1 cellular context compared by ENCODE assay signal in the genomic region with DNA sequence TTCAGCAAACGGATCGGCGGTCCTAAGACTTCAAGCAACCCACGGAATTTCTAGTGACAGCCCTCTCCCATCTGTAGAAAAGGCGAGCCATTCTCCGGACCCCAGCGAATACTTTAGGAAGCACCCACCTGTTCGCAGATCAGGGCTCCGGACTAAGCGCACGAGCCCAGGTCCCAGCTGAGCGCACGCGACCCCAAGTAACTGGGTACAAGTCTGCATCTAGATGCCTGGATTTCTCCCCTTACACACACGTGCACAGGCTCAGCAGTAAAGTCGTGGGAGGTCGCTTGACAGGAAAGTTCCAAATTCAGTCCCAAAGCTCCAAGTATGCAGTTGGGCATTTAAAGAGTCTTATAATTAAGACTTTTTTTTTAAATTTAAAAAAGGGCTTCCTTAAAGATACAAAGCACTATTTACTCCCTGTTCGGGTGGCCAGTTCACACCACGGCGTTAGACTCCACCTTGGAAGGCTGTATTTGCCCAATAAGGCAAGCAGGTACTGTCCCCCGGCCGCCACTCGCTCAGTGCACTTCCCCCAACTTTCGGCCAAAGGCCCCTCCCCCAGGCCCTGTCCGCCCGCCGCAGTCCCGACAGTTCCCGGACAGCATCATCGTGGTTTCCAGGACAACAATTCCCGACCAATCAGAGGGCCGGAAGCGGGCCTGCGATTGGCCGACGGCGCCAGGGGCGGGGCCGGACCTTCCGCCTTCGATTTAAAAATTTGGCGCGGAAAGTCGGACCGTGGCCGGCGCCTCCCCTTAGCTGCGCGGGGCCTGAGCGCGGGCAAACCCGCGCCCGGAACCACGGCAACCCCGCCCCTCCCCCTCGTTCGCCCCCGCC.
TF ChIP-seq lines count a peak whose summit lies in the region.

A gene with protein sequence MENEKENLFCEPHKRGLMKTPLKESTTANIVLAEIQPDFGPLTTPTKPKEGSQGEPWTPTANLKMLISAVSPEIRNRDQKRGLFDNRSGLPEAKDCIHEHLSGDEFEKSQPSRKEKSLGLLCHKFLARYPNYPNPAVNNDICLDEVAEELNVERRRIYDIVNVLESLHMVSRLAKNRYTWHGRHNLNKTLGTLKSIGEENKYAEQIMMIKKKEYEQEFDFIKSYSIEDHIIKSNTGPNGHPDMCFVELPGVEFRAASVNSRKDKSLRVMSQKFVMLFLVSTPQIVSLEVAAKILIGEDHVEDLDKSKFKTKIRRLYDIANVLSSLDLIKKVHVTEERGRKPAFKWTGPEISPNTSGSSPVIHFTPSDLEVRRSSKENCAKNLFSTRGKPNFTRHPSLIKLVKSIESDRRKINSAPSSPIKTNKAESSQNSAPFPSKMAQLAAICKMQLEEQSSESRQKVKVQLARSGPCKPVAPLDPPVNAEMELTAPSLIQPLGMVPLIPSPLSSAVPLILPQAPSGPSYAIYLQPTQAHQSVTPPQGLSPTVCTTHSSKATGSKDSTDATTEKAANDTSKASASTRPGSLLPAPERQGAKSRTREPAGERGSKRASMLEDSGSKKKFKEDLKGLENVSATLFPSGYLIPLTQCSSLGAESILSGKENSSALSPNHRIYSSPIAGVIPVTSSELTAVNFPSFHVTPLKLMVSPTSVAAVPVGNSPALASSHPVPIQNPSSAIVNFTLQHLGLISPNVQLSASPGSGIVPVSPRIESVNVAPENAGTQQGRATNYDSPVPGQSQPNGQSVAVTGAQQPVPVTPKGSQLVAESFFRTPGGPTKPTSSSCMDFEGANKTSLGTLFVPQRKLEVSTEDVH (minus strand): TSS at position 526 of the 840 bp plus-strand sequence. CDS start 824 bp downstream, outside the sequence.

TF ChIP-seq in HEK293, 187 proteins besides CTCF, POLR2A, EP300 and RAD21 (continued from another document and continues in another):
- TF ChIP-seq, protein P1, sequence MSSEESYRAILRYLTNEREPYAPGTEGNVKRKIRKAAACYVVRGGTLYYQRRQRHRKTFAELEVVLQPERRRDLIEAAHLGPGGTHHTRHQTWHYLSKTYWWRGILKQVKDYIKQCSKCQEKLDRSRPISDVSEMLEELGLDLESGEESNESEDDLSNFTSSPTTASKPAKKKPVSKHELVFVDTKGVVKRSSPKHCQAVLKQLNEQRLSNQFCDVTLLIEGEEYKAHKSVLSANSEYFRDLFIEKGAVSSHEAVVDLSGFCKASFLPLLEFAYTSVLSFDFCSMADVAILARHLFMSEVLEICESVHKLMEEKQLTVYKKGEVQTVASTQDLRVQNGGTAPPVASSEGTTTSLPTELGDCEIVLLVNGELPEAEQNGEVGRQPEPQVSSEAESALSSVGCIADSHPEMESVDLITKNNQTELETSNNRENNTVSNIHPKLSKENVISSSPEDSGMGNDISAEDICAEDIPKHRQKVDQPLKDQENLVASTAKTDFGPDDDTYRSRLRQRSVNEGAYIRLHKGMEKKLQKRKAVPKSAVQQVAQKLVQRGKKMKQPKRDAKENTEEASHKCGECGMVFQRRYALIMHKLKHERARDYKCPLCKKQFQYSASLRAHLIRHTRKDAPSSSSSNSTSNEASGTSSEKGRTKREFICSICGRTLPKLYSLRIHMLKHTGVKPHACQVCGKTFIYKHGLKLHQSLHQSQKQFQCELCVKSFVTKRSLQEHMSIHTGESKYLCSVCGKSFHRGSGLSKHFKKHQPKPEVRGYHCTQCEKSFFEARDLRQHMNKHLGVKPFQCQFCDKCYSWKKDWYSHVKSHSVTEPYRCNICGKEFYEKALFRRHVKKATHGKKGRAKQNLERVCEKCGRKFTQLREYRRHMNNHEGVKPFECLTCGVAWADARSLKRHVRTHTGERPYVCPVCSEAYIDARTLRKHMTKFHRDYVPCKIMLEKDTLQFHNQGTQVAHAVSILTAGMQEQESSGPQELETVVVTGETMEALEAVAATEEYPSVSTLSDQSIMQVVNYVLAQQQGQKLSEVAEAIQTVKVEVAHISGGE (tag by site-specific recombination; conservative IDR thresholded peaks at IDR 0.05; ENCODE audit: low read depth), result 0 out of 2 replicates have a peak, but pooled peaks have one; percentile 17
- TF ChIP-seq HOXC10 (CRISPR knock-in tag; IDR thresholded peaks at IDR 0.05) (no peak), ZNF280C (tag by site-specific recombination; IDR thresholded peaks at IDR 0.05) (no peak), ZNF175 (tag by site-specific recombination; IDR thresholded peaks at IDR 0.05) (no peak), PRDM4 (tag by site-specific recombination; IDR thresholded peaks at IDR 0.05) (no peak), ZNF658 (tag by site-specific recombination; IDR thresholded peaks at IDR 0.05) (no peak), ZFP41 (tag by site-specific recombination; IDR thresholded peaks at IDR 0.05; ENCODE audit: borderline replicate concordance) (no peak), SALL2 (tag by site-specific recombination; IDR thresholded peaks at IDR 0.05; ENCODE audit: borderline replicate concordance) (no peak), MEIS1 (CRISPR knock-in tag; IDR thresholded peaks at IDR 0.05; ENCODE audit: borderline replicate concordance) (no peak), OVOL3 (tag by site-specific recombination; IDR thresholded peaks at IDR 0.05) (no peak), ZNF626 (tag by site-specific recombination; IDR thresholded peaks at IDR 0.05) (no peak), SP3 (tag by site-specific recombination; IDR thresholded peaks at IDR 0.05) (peak; percentile 90), GFI1B (tag by site-specific recombination; IDR thresholded peaks at IDR 0.05) (no peak), ZNF664 (tag by site-specific recombination; IDR thresholded peaks at IDR 0.05) (no peak), TCF7L2 (IDR thresholded peaks at IDR 0.05; ENCODE audit: borderline replicate concordance, low read depth, low read length) (no peak), BCL11B (tag by site-specific recombination; IDR thresholded peaks at IDR 0.05; ENCODE audit: low read depth) (peak; percentile 40; the same call in 1 of the 2 replicates), KLF8 (tag by site-specific recombination; IDR thresholded peaks at IDR 0.05) (peak; percentile 71), BCL6B (tag by site-specific recombination; IDR thresholded peaks at IDR 0.05) (no peak), YY1 (tag by site-specific recombination; IDR thresholded peaks at IDR 0.05) (no peak), ZNF302 (tag by site-specific recombination; IDR thresholded peaks at IDR 0.05; ENCODE audit: low read depth) (no peak), KLF10 (tag by site-specific recombination; IDR thresholded peaks at IDR 0.05) (no peak; the same call in 1 of the 2 replicates), ZNF114 (tag by site-specific recombination; IDR thresholded peaks at IDR 0.05) (no peak), ZXDB (tag by site-specific recombination; IDR thresholded peaks at IDR 0.05) (peak; percentile 55; the same call in 1 of the 2 replicates), ZNF623 (tag by site-specific recombination; IDR thresholded peaks at IDR 0.05) (no peak), ZNF510 (tag by site-specific recombination; IDR thresholded peaks at IDR 0.05; ENCODE audit: insufficient replicate concordance) (no peak)
- TF ChIP-seq, protein P2, sequence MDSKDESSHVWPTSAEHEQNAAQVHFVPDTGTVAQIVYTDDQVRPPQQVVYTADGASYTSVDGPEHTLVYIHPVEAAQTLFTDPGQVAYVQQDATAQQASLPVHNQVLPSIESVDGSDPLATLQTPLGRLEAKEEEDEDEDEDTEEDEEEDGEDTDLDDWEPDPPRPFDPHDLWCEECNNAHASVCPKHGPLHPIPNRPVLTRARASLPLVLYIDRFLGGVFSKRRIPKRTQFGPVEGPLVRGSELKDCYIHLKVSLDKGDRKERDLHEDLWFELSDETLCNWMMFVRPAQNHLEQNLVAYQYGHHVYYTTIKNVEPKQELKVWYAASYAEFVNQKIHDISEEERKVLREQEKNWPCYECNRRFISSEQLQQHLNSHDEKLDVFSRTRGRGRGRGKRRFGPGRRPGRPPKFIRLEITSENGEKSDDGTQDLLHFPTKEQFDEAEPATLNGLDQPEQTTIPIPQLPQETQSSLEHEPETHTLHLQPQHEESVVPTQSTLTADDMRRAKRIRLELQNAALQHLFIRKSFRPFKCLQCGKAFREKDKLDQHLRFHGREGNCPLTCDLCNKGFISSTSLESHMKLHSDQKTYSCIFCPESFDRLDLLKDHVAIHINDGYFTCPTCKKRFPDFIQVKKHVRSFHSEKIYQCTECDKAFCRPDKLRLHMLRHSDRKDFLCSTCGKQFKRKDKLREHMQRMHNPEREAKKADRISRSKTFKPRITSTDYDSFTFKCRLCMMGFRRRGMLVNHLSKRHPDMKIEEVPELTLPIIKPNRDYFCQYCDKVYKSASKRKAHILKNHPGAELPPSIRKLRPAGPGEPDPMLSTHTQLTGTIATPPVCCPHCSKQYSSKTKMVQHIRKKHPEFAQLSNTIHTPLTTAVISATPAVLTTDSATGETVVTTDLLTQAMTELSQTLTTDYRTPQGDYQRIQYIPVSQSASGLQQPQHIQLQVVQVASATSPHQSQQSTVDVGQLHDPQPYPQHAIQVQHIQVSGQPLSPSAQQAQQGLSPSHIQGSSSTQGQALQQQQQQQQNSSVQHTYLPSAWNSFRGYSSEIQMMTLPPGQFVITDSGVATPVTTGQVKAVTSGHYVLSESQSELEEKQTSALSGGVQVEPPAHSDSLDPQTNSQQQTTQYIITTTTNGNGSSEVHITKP (tag by site-specific recombination; IDR thresholded peaks at IDR 0.05), result peak; percentile 88
- TF ChIP-seq, protein P3, sequence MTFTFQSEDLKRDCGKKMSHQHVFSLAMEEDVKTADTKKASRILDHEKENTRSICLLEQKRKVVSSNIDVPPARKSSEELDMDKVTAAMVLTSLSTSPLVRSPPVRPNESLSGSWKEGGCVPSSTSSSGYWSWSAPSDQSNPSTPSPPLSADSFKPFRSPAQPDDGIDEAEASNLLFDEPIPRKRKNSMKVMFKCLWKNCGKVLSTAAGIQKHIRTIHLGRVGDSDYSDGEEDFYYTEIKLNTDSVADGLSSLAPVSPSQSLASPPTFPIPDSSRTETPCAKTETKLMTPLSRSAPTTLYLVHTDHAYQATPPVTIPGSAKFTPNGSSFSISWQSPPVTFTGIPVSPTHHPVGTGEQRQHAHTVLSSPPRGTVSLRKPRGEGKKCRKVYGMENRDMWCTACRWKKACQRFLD (tag by site-specific recombination; IDR thresholded peaks at IDR 0.05), result no peak
- TF ChIP-seq, protein P4, sequence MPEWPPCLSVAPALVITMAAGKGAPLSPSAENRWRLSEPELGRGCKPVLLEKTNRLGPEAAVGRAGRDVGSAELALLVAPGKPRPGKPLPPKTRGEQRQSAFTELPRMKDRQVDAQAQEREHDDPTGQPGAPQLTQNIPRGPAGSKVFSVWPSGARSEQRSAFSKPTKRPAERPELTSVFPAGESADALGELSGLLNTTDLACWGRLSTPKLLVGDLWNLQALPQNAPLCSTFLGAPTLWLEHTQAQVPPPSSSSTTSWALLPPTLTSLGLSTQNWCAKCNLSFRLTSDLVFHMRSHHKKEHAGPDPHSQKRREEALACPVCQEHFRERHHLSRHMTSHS (tag by site-specific recombination; IDR thresholded peaks at IDR 0.05), result no peak
- TF ChIP-seq, protein P5, sequence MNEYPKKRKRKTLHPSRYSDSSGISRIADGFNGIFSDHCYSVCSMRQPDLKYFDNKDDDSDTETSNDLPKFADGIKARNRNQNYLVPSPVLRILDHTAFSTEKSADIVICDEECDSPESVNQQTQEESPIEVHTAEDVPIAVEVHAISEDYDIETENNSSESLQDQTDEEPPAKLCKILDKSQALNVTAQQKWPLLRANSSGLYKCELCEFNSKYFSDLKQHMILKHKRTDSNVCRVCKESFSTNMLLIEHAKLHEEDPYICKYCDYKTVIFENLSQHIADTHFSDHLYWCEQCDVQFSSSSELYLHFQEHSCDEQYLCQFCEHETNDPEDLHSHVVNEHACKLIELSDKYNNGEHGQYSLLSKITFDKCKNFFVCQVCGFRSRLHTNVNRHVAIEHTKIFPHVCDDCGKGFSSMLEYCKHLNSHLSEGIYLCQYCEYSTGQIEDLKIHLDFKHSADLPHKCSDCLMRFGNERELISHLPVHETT (tag by site-specific recombination; IDR thresholded peaks at IDR 0.05), result no peak
- TF ChIP-seq, protein P6, sequence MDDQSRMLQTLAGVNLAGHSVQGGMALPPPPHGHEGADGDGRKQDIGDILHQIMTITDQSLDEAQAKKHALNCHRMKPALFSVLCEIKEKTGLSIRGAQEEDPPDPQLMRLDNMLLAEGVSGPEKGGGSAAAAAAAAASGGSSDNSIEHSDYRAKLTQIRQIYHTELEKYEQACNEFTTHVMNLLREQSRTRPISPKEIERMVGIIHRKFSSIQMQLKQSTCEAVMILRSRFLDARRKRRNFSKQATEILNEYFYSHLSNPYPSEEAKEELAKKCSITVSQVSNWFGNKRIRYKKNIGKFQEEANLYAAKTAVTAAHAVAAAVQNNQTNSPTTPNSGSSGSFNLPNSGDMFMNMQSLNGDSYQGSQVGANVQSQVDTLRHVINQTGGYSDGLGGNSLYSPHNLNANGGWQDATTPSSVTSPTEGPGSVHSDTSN (CRISPR knock-in tag; IDR thresholded peaks at IDR 0.05), result no peak
